Comparison of ENCODE assay signal across 1 cellular context in genomic region chr5:140107312-140108092, GRCh38.
TF ChIP-seq lines count a peak whose summit lies in the region.

No MANE protein-coding gene starts in this region.

TF ChIP-seq in GM12878, 131 proteins besides CTCF, POLR2A, EP300 and RAD21 (continued from another document and continues in another):
- TF ChIP-seq E4F1 (IDR thresholded peaks at IDR 0.05; ENCODE audit: borderline replicate concordance, partially characterized antibody), result no peak
- TF ChIP-seq ZNF622 (IDR thresholded peaks at IDR 0.05), result no peak
- TF ChIP-seq NFIC (IDR thresholded peaks at IDR 0.05; ENCODE audit: low read depth, low read length), result no peak
- TF ChIP-seq YBX1 (IDR thresholded peaks at IDR 0.05), result no peak
- no peak for TF ChIP-seq ZNF274 (IDR thresholded peaks at IDR 0.05; ENCODE audit: insufficient read depth, insufficient read length)
- no peak for TF ChIP-seq MEF2A (IDR thresholded peaks at IDR 0.05; ENCODE audit: insufficient read depth, low read depth, low read length)
- no peak for TF ChIP-seq ATF3 (IDR thresholded peaks at IDR 0.05; ENCODE audit: borderline replicate concordance, extremely low read depth, low read depth, low read length)
- 0 out of 2 replicates have a peak, but pooled peaks have one; percentile 24 for TF ChIP-seq NKRF (conservative IDR thresholded peaks at IDR 0.05)
- TF ChIP-seq POLR2AphosphoS5 (IDR thresholded peaks at IDR 0.05; ENCODE audit: low read length), result peak; percentile 63; the same call in 1 of the 2 replicates
- no peak for TF ChIP-seq TBL1XR1 (IDR thresholded peaks at IDR 0.05; ENCODE audit: low read depth, low read length)
- TF ChIP-seq NFXL1 (IDR thresholded peaks at IDR 0.05; ENCODE audit: borderline replicate concordance), result no peak
- TF ChIP-seq CHD2 (IDR thresholded peaks at IDR 0.05; ENCODE audit: borderline replicate concordance, low read depth, low read length), result peak; percentile 82
- no peak for TF ChIP-seq GABPA (IDR thresholded peaks at IDR 0.05; ENCODE audit: low read depth)
- TF ChIP-seq MXI1 (IDR thresholded peaks at IDR 0.05; ENCODE audit: low read depth, low read length), result no peak; the same call in 1 of the 2 replicates
- TF ChIP-seq RELB (IDR thresholded peaks at IDR 0.05; ENCODE audit: low read depth), result peak; percentile 58; the same call in 1 of the 2 replicates
- no peak for TF ChIP-seq CHD4 (IDR thresholded peaks at IDR 0.05)
- TF ChIP-seq ZNF217 (IDR thresholded peaks at IDR 0.05), result peak; percentile 58; the same call in 1 of the 2 replicates
- TF ChIP-seq MLLT1 (IDR thresholded peaks at IDR 0.05), result no peak
- peak; percentile 91; the same call in 1 of the 2 replicates for TF ChIP-seq CREB1 (IDR thresholded peaks at IDR 0.05; ENCODE audit: low read depth)
- TF ChIP-seq SREBF1 (IDR thresholded peaks at IDR 0.05; ENCODE audit: low read length), result no peak
- no peak for TF ChIP-seq WRNIP1 (IDR thresholded peaks at IDR 0.05; ENCODE audit: borderline replicate concordance, low read depth, low read length)
- peak; percentile 88 to 93 for TF ChIP-seq EGR1 (IDR thresholded peaks at IDR 0.05; ENCODE audit: borderline replicate concordance in 1 of 2, low read depth in 2 of 2, low read length in 2 of 2)
- no peak for TF ChIP-seq IKZF2 (IDR thresholded peaks at IDR 0.05)
- TF ChIP-seq PML (IDR thresholded peaks at IDR 0.05; ENCODE audit: low read length), result peak; percentile 75; the same call in 1 of the 2 replicates
- TF ChIP-seq POLR2AphosphoS2 (IDR thresholded peaks at IDR 0.05; ENCODE audit: low read depth, low read length), result peak; percentile 88; the same call in 1 of the 2 replicates
- TF ChIP-seq IRF5 (IDR thresholded peaks at IDR 0.05; ENCODE audit: borderline replicate concordance), result no peak
- TF ChIP-seq FOS (IDR thresholded peaks at IDR 0.05; ENCODE audit: borderline replicate concordance, extremely low read depth, insufficient read length), result no peak
- 0 out of 2 replicates have a peak, but pooled peaks have one; percentile 29 for TF ChIP-seq NR2F1 (conservative IDR thresholded peaks at IDR 0.05)
- peak; percentile 11 to 77; a peak in 2 of 4 replicates for TF ChIP-seq BHLHE40 (IDR thresholded peaks at IDR 0.05; ENCODE audit: borderline replicate concordance in 1 of 2, low read depth in 2 of 2, low read length in 1 of 2)
- TF ChIP-seq CBFB (IDR thresholded peaks at IDR 0.05; ENCODE audit: low read depth), result no peak
- peak; percentile 81 for TF ChIP-seq NBN (IDR thresholded peaks at IDR 0.05)
- TF ChIP-seq NRF1 (conservative IDR thresholded peaks at IDR 0.05; ENCODE audit: low read depth, low read length), result 0 out of 2 replicates have a peak, but pooled peaks have one; percentile 9
- no peak for TF ChIP-seq SMAD5 (IDR thresholded peaks at IDR 0.05; ENCODE audit: low read depth)
- TF ChIP-seq KDM1A (IDR thresholded peaks at IDR 0.05; ENCODE audit: borderline replicate concordance), result no peak
- TF ChIP-seq JUND (IDR thresholded peaks at IDR 0.05; ENCODE audit: low read depth, low read length), result no peak
- no peak for TF ChIP-seq SREBF2 (IDR thresholded peaks at IDR 0.05; ENCODE audit: low read length)
- 0 out of 2 replicates have a peak, but pooled peaks have one; percentile 37 for TF ChIP-seq TARDBP (IDR thresholded peaks at IDR 0.05; ENCODE audit: borderline replicate concordance)
- TF ChIP-seq PAX5 (IDR thresholded peaks at IDR 0.05; ENCODE audit: borderline replicate concordance, low read depth, low read length), result peak; percentile 6; the same call in 1 of the 2 replicates
- no peak for TF ChIP-seq HDAC6 (IDR thresholded peaks at IDR 0.05; ENCODE audit: unreplicated experiment)
- TF ChIP-seq MTA2 (IDR thresholded peaks at IDR 0.05; ENCODE audit: low read depth), result no peak
- TF ChIP-seq POU2F2 (IDR thresholded peaks at IDR 0.05; ENCODE audit: borderline replicate concordance, low read depth, low read length), result 0 out of 3 replicates have a peak, but pooled peaks have one; percentile 10
- TF ChIP-seq ETV6 (conservative IDR thresholded peaks at IDR 0.05 in 1 of 2, IDR thresholded peaks at IDR 0.05 in 1 of 2; ENCODE audit: borderline replicate concordance in 1 of 2, low read depth in 1 of 2), result no peak
- TF ChIP-seq PRDM15 (CRISPR knock-in tag; IDR thresholded peaks at IDR 0.05), result no peak
- TF ChIP-seq YY1 (IDR thresholded peaks at IDR 0.05; ENCODE audit: low read depth, low read length), result 0 out of 2 replicates have a peak, but pooled peaks have one; percentile 7
- TF ChIP-seq STAT1 (conservative IDR thresholded peaks at IDR 0.05), result 0 out of 2 replicates have a peak, but pooled peaks have one; percentile 70
- no peak for TF ChIP-seq SUZ12 (IDR thresholded peaks at IDR 0.05; ENCODE audit: unreplicated experiment)
- TF ChIP-seq EZH2 (IDR thresholded peaks at IDR 0.05; ENCODE audit: borderline replicate concordance, control insufficient read depth, low read depth, low read length), result no peak
- no peak for TF ChIP-seq ZBTB40 (IDR thresholded peaks at IDR 0.05; ENCODE audit: borderline replicate concordance)
